In the genomic region with DNA sequence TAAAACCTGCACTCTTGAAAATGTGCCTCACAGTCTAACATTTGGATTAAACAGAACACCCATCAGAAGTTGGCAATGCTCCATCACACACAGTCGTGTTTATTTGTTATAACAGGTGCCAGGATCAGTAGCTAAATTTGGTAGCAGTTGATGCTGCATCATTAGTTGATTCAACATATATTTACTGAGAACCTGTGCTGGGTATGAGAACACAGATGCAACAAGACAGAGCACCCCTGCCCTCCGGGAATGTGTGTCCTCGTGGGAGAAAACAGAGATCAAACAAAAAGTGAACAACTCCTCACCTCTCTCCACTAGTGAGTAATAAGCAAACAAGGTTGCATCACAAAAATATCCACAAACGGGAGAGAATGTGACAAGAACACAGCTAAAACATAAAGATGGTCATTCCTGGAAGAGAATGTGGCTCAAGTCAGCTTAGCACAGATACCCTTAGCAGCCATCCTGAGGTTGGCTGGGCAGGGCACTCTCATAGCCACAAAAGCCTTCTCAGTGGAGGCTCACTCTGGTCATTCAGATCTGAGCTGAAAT, we compare ENCODE assay signal across 9 cellular contexts. TPM values are rescaled to one million over a fixed set of nuclear protein-coding genes. Genes with fewer than 3 reads are reported as not detected.
DNase-seq lines count a peak whose midpoint lies in the region; ATAC-seq and TF ChIP-seq lines count a peak whose summit lies in the region.
"Had no signal": no experiment of that assay in that cellular context is flagged by ENCODE, and none has a peak within 500 bp of the region (broad histone marks: within the 10 kb centered on the region; RNA-seq: fewer than 3 reads in every experiment).

No MANE protein-coding gene starts in this region.

- peaks cover 0 to 6% (median 2%) of the 10 kb centered on the region in 7 donors for H3K9me3 Mint-ChIP-seq in CD14-positive monocyte

- peaks cover 0 to 6% (median 3%) of the 10 kb centered on the region in 3 donors for H3K27me3 Mint-ChIP-seq in CD14-positive monocyte (ENCODE audit: low read depth in 3 of 3)

- H3K4me3 Mint-ChIP-seq in CD14-positive monocyte: no peak overlapping the region
- H3K4me3 Mint-ChIP-seq: GM23338 had no signal

- TF ChIP-seq CTCF in CD14-positive monocyte (IDR thresholded peaks at IDR 0.05): no peak

- ATAC-seq in HG03378 (IDR thresholded peaks at IDR 0.05; ENCODE audit: unreplicated experiment): peak; percentile 27
- no peak for ATAC-seq in HG03354 (IDR thresholded peaks at IDR 0.05; ENCODE audit: poor library complexity, severe bottlenecking, unreplicated experiment)
- no peak for ATAC-seq in HG02981 (IDR thresholded peaks at IDR 0.05; ENCODE audit: unreplicated experiment)
- ATAC-seq: GM23338 had no signal

- DNase-seq in CD14-positive monocyte (ENCODE audit: low spot score) (no peak), RPMI8226 (peak; percentile 89), iris pigment epithelial cell (ENCODE audit: low read depth) (peak; percentile 52), AML-193 (lab: John Stamatoyannopoulos, UW) (no peak), medulla oblongata (ENCODE audit: extremely low spot score) (no peak)

- intact Hi-C loops in CD14-positive monocyte (cut with micrococcal nuclease): no loop called here

- peaks cover 48% of the 10 kb centered on the region for H3K4me1 Mint-ChIP-seq in CD14-positive monocyte
- H3K4me1 Mint-ChIP-seq: GM23338 had no signal

- no peaks in the 10 kb centered on the region for H3K36me3 Mint-ChIP-seq in CD14-positive monocyte

- H3K27ac Mint-ChIP-seq in CD14-positive monocyte: peak overlapping the region; percentile 55 to 92 (median 87)
- H3K27ac Mint-ChIP-seq: GM23338 had no signal

RNA-seq across cellular contexts. Expression of gene LBR, which starts 26.3 kb away (rescaled TPM):
- 100 to 1,000 TPM; 100 to 125 TPM for polyA plus RNA-seq in CD14-positive monocyte

Comparison
In these comparisons a context has a peak if more than half of its experiments do, and no peak if none do; other contexts are left out.
1. DNase-seq: peak in RPMI8226 (single experiment) and iris pigment epithelial cell (single experiment); none in CD14-positive monocyte (single experiment), AML-193 (0 of 2) and medulla oblongata (single experiment).